In genomic region chr2:114132050-114132449, GRCh38 we compare ENCODE assay signal across 3 cellular contexts.
DNase-seq lines count a peak whose midpoint lies in the region; ATAC-seq, FAIRE-seq and TF ChIP-seq lines count a peak whose summit lies in the region.
"Not testable (repeated sequence)": the region's sequence is repeated elsewhere in the genome, so short reads cannot be mapped to it uniquely, and the experiment has no call there.

No MANE protein-coding gene starts in this region.

- not testable (repeated sequence) for DNase-seq in K562 (ENCODE audit: extremely low read depth in 1 of 4, low spot score in 3 of 4); HepG2 (ENCODE audit: low spot score)

- H3K27ac ChIP-seq in HEK293 (ENCODE audit: extremely low read depth, low read depth, low read length); K562 (ENCODE audit: extremely low read depth, low read depth, low read length); HepG2 (ENCODE audit: extremely low read length, insufficient read depth, low read length): not testable (repeated sequence)

- not testable (repeated sequence) for H3K9me1 ChIP-seq in K562 (ENCODE audit: control insufficient read depth, insufficient read depth, low read length)

- not testable (repeated sequence) for H3K27me3 ChIP-seq in K562 (ENCODE audit: control insufficient read depth in 2 of 2, insufficient read depth in 2 of 2, low read length in 2 of 2); HepG2 (ENCODE audit: control insufficient read depth in 1 of 2, insufficient read depth in 2 of 2, low read length in 2 of 2)

- H3K4me3 ChIP-seq in HEK293 (ENCODE audit: low read depth, low read length); K562; HepG2 (replicated peaks in 1 of 3; ENCODE audit: insufficient read depth in 1 of 3, low read depth in 2 of 3, low read length in 3 of 3): not testable (repeated sequence)

- H2AFZ ChIP-seq in K562 (ENCODE audit: low read depth, low read length); HepG2 (ENCODE audit: low read length): not testable (repeated sequence)

- TF ChIP-seq CTCF in HEK293 (tag by site-specific recombination; IDR thresholded peaks at IDR 0.05); K562 (IDR thresholded peaks at IDR 0.05 in 2 of 3, conservative IDR thresholded peaks at IDR 0.05 in 1 of 3; ENCODE audit: insufficient read depth in 2 of 3, low read depth in 1 of 3, low read length in 3 of 3); HepG2 (CRISPR knock-in tag; IDR thresholded peaks at IDR 0.05): not testable (repeated sequence)

- not testable (repeated sequence) for H3K4me2 ChIP-seq in K562 (ENCODE audit: insufficient read depth, low read length); HepG2 (ENCODE audit: low read depth, low read length)

- 0% methylated on average over 4 of the region's 7 CpGs for WGBS in K562 (ENCODE audit: insufficient coverage, low coverage, missing lambda C conversion rate)
- 56% methylated on average over 7 of the region's 7 CpGs for WGBS in HepG2 (ENCODE audit: low lambda C conversion rate)

- not testable (repeated sequence) for H4K20me1 ChIP-seq in K562 (replicated peaks; ENCODE audit: control insufficient read depth, insufficient read depth, low read length); HepG2 (ENCODE audit: insufficient read depth, low read length)

- not testable (repeated sequence) for FAIRE-seq in K562 (lab: Jason Lieb, UNC); HepG2 (lab: Jason Lieb, UNC)

- in situ Hi-C loops in K562 (cut with MboI); HepG2 (cut with HindIII; ENCODE audit: extremely low pct_ligation_motif_present, low pct_unique_long_range_greater_than_20kb): not testable (repeated sequence)

- H3K36me3 ChIP-seq in HEK293 (ENCODE audit: control insufficient read depth in 2 of 2, insufficient read depth in 1 of 2, low read length in 2 of 2); K562 (ENCODE audit: control insufficient read depth, insufficient read depth, low read length); HepG2 (replicated peaks in 1 of 2; ENCODE audit: control insufficient read depth in 1 of 2, insufficient read depth in 2 of 2, low read length in 2 of 2): not testable (repeated sequence)

- not testable (repeated sequence) for ATAC-seq in K562, HepG2

- TF ChIP-seq RAD21 in K562 (CRISPR knock-in tag; conservative IDR thresholded peaks at IDR 0.05 in 1 of 2, IDR thresholded peaks at IDR 0.05 in 1 of 2); HepG2 (CRISPR knock-in tag; IDR thresholded peaks at IDR 0.05): not testable (repeated sequence)

- POLR2A ChIA-PET in HEK293 (lab: Yijun Ruan, JAX); K562 (lab: Yijun Ruan, JAX); HepG2 (lab: Yijun Ruan, JAX): not testable (repeated sequence)

- not testable (repeated sequence) for H3K9ac ChIP-seq in K562 (ENCODE audit: insufficient read depth in 1 of 2, low read depth in 2 of 2, low read length in 2 of 2); HepG2 (ENCODE audit: insufficient read depth, low read depth, low read length)

- BruUV-seq in K562 (replicated peaks; lab: Mats Ljungman, UMichigan); HepG2 (replicated peaks; lab: Mats Ljungman, UMichigan): not testable (repeated sequence)

- not testable (repeated sequence) for TF ChIP-seq POLR2A in K562 (conservative IDR thresholded peaks at IDR 0.05); HepG2 (IDR thresholded peaks at IDR 0.05; ENCODE audit: insufficient read depth in 1 of 2, low read depth in 2 of 2, low read length in 2 of 2)

- not testable (repeated sequence) for H3K4me1 ChIP-seq in HEK293 (ENCODE audit: control insufficient read depth, insufficient read depth, low read length); K562 (replicated peaks in 1 of 2; ENCODE audit: control insufficient read depth in 2 of 2, insufficient read depth in 2 of 2, low read length in 2 of 2); HepG2 (ENCODE audit: insufficient read depth, low read length)

- TF ChIP-seq EP300 in K562 (IDR thresholded peaks at IDR 0.05; ENCODE audit: low read length); HepG2 (IDR thresholded peaks at IDR 0.05; ENCODE audit: low read depth in 2 of 2, low read length in 2 of 2); HepG2 (CRISPR knock-in tag; IDR thresholded peaks at IDR 0.05; ENCODE audit: borderline replicate concordance): not testable (repeated sequence)

- CTCF ChIA-PET in HEK293 (lab: Yijun Ruan, JAX); K562 (lab: Yijun Ruan, JAX; ENCODE audit: low intra/inter-chr PET ratio); HepG2 (lab: Yijun Ruan, JAX; ENCODE audit: low intra/inter-chr PET ratio, low total read pairs): not testable (repeated sequence)

- intact Hi-C loops in K562 (cut with micrococcal nuclease); HepG2 (cut with micrococcal nuclease; ENCODE audit: unreplicated experiment): not testable (repeated sequence)

- not testable (repeated sequence) for H3K9me3 ChIP-seq in HEK293 (ENCODE audit: control insufficient read depth, insufficient read depth, low read depth, low read length); K562 (replicated peaks; ENCODE audit: control insufficient read depth, insufficient read depth, low read depth, low read length); HepG2 (ENCODE audit: low read length)

- H3K79me2 ChIP-seq in K562 (ENCODE audit: control insufficient read depth, insufficient read depth, low read length); HepG2 (ENCODE audit: insufficient read depth, low read length): not testable (repeated sequence)

TF ChIP-seq in HEK293, 187 proteins besides CTCF, POLR2A, EP300 and RAD21:
- peak; percentile 58; the same call in 1 of the 2 replicates for TF ChIP-seq ZNF146 (tag by site-specific recombination; IDR thresholded peaks at IDR 0.05)

TF ChIP-seq in K562, 482 proteins besides CTCF, POLR2A, EP300 and RAD21:
- peak; percentile 22 for TF ChIP-seq RBM25 (IDR thresholded peaks at IDR 0.05; ENCODE audit: low read depth, low read length, severe bottlenecking)
- peak; percentile 67 for TF ChIP-seq ZNF146 (CRISPR knock-in tag; IDR thresholded peaks at IDR 0.05; ENCODE audit: unreplicated experiment)

TF ChIP-seq in HepG2, 621 proteins besides CTCF, POLR2A, EP300 and RAD21:
- 0 out of 2 replicates have a peak, but pooled peaks have one; percentile 3 for TF ChIP-seq MNT (IDR thresholded peaks at IDR 0.05)
